15 cellular contexts compared by ENCODE assay signal in genomic region chr19:50777830-50778303, GRCh38. TPM values are rescaled to one million over a fixed set of nuclear protein-coding genes. Genes with fewer than 3 reads are reported as not detected.
A peak's percentile ranks its signal among the peaks of the same experiment; 100 is the strongest.
DNase-seq lines count a peak whose midpoint lies in the region; ATAC-seq and TF ChIP-seq lines count a peak whose summit lies in the region.
"Had no signal": no experiment of that assay in that cellular context is flagged by ENCODE, and none has a peak within 500 bp of the region (broad histone marks: within the 10 kb centered on the region; RNA-seq: fewer than 3 reads in every experiment).

No MANE protein-coding gene starts in this region.

- H3K36me3 ChIP-seq in H7 (replicated peaks; ENCODE audit: control insufficient read depth, insufficient read depth, low read length): no peaks in the 10 kb centered on the region
- no peaks in the 10 kb centered on the region for H3K36me3 ChIP-seq in iPS-15b (ENCODE audit: control insufficient read depth, insufficient read depth, low read length)
- H3K36me3 ChIP-seq in esophagus squamous epithelium: no peaks in the 10 kb centered on the region
- no peaks in the 10 kb centered on the region for H3K36me3 ChIP-seq in psoas muscle (ENCODE audit: insufficient read depth in 1 of 2, low read depth in 1 of 2)

- TF ChIP-seq CTCF in esophagus squamous epithelium (IDR thresholded peaks at IDR 0.05) (no peak), psoas muscle (IDR thresholded peaks at IDR 0.05) (no peak)

- DNase-seq in AG20443 (ENCODE audit: low spot score) (peak; percentile 48), H7 (peak; percentile 83), RPMI8226 (peak; percentile 54), SHP77 treated with DMSO at 0.1 percent for 48 hours (lab: John Stamatoyannopoulos, UW) (no peak), esophagus squamous epithelium (lab: John Stamatoyannopoulos, UW) (no peak), NCI-H2029 treated with DMSO at 0.1 percent for 48 hours (lab: John Stamatoyannopoulos, UW) (no peak), psoas muscle (no peak)
- DNase-seq: activated T-cell treated with anti-CD3 and anti-CD28 coated beads, Interleukin-2, amount 50 U/mL, for 72 hours; CD4-positive, CD25-positive, alpha-beta regulatory T cell; cerebellar nuclear complex; NCI-H524 treated with DMSO at 0.1 percent for 48 hours had no signal

- H3K9ac ChIP-seq in iPS-15b (ENCODE audit: low read depth, low read length): no peak overlapping the region

- H3K9me3 ChIP-seq in iPS-15b (ENCODE audit: control insufficient read depth, insufficient read depth, low read length) (no peaks in the 10 kb centered on the region), esophagus squamous epithelium (peaks cover 0 to 8% (median 8%) of the 10 kb centered on the region in 3 donors), psoas muscle (no peaks in the 10 kb centered on the region)

- H3K27me3 ChIP-seq in H7 (ENCODE audit: control insufficient read depth, insufficient read depth, low read length): peaks cover 44% of the 10 kb centered on the region
- peaks cover 67% of the 10 kb centered on the region for H3K27me3 ChIP-seq in iPS-15b (ENCODE audit: control insufficient read depth, insufficient read depth, low read length)
- H3K27me3 ChIP-seq in esophagus squamous epithelium: peaks cover 0 to 97% (median 8%) of the 10 kb centered on the region in 4 donors
- peaks cover 0 to 78% (median 25%) of the 10 kb centered on the region in 3 donors for H3K27me3 ChIP-seq in psoas muscle (ENCODE audit: insufficient read depth in 3 of 3, low read length in 2 of 3)

- H3K4me1 ChIP-seq in iPS-15b (ENCODE audit: control insufficient read depth, insufficient read depth, low read length): peaks cover 3% of the 10 kb centered on the region
- H3K4me1 ChIP-seq in esophagus squamous epithelium: peaks cover 0 to 6% (median 0%) of the 10 kb centered on the region in 3 donors
- H3K4me1 ChIP-seq in psoas muscle: no peaks in the 10 kb centered on the region

- no peak overlapping the region for H3K27ac ChIP-seq in esophagus squamous epithelium
- no peak overlapping the region for H3K27ac ChIP-seq in psoas muscle

- intact Hi-C loops in esophagus squamous epithelium (cut with DNase I): no loop called here
- intact Hi-C loops in psoas muscle (cut with DNase I): no loop called here

- 3 to 6% methylated on average over 14 to 18 of the region's 30 CpGs for WGBS in esophagus squamous epithelium, 2 donors
- 0 to 1% (median 1%) methylated on average over 30 of the region's 30 CpGs for WGBS in psoas muscle, 3 donors

- H3K4me3 ChIP-seq in H7 (ENCODE audit: insufficient read depth, low read depth, low read length) (no peak overlapping the region), iPS-15b (ENCODE audit: low read depth, low read length) (peak overlapping the region; percentile 30), esophagus squamous epithelium (no peak overlapping the region), psoas muscle (no peak overlapping the region)

- ATAC-seq in psoas muscle: no peak
- ATAC-seq: activated T-cell treated with anti-CD3 and anti-CD28 coated beads, Interleukin-2, amount 50 U/mL, for 72 hours had no signal

- no peak for TF ChIP-seq POLR2A in esophagus squamous epithelium (IDR thresholded peaks at IDR 0.05)

RNA-seq across cellular contexts. Expression of gene GPR32, which starts 7.6 kb away (rescaled TPM):
- total RNA-seq in H7 (2014; rRNA removed; shearing (Covaris generic)): not detected in 2 replicates
- not detected for total RNA-seq in esophagus squamous epithelium
- total RNA-seq in psoas muscle: not detected
- not detected for polyA plus RNA-seq in psoas muscle
- total RNA-seq: activated T-cell treated with anti-CD3 and anti-CD28 coated beads, Interleukin-2, amount 50 U/mL, for 72 hours; CD4-positive, CD25-positive, alpha-beta regulatory T cell; mucosa of gallbladder; T-helper 2 cell treated with Interferon-gamma antibody and Interleukin-4, amounts not matched to agents 100 ng/mL and 5 ng/mL, for 36 hours had no signal
- polyA plus RNA-seq: CD4-positive, CD25-positive, alpha-beta regulatory T cell; IgD-negative memory B cell had no signal

RNA-seq across cellular contexts. Expression of gene ACP4, which starts 12.3 kb away (rescaled TPM):
- total RNA-seq in H7 (2014; rRNA removed; shearing (Covaris generic)): not detected in 2 replicates
- total RNA-seq in esophagus squamous epithelium: not detected
- total RNA-seq in psoas muscle: not detected
- not detected for polyA plus RNA-seq in psoas muscle
- total RNA-seq: activated T-cell treated with anti-CD3 and anti-CD28 coated beads, Interleukin-2, amount 50 U/mL, for 72 hours; CD4-positive, CD25-positive, alpha-beta regulatory T cell; mucosa of gallbladder; T-helper 2 cell treated with Interferon-gamma antibody and Interleukin-4, amounts not matched to agents 100 ng/mL and 5 ng/mL, for 36 hours had no signal
- polyA plus RNA-seq: CD4-positive, CD25-positive, alpha-beta regulatory T cell; IgD-negative memory B cell had no signal

RNA-seq across cellular contexts. Expression of gene KLK1, which starts 45.7 kb away (rescaled TPM):
- not detected in 2 replicates for total RNA-seq in H7 (2014; rRNA removed; shearing (Covaris generic))
- total RNA-seq in esophagus squamous epithelium (not detected), psoas muscle (under 1 TPM in 2 of 4 donors, not detected in 2; 0.32 to 0.34 TPM)
- polyA plus RNA-seq in psoas muscle: under 1 TPM in 2 of 3 donors, not detected in 1; 0.08 to 0.48 TPM

RNA-seq across cellular contexts. Expression of gene CLEC11A, which starts 54.7 kb away (rescaled TPM):
- total RNA-seq in H7 (2014; rRNA removed; shearing (Covaris generic)): 4.7 and 7.1 TPM in 2 replicates
- total RNA-seq in esophagus squamous epithelium: 10 to 100 TPM in 1 of 4 donors, 1 to 10 TPM in 2, under 1 TPM in 1; 0.80 to 11.1 (median 3.9) TPM
- 1 to 10 TPM; 1.6 to 4.5 (median 1.8) TPM for total RNA-seq in psoas muscle
- polyA plus RNA-seq in psoas muscle: 1 to 10 TPM in 1 of 3 donors, under 1 TPM in 2; 0.83 to 4.0 (median 0.83) TPM

RNA-seq across cellular contexts. Expression of gene KLK15, which starts 55.5 kb away (rescaled TPM):
- total RNA-seq in H7 (2014; rRNA removed; shearing (Covaris generic)): not detected in 2 replicates
- total RNA-seq in esophagus squamous epithelium (not detected), psoas muscle (not detected)
- polyA plus RNA-seq in psoas muscle: not detected
- total RNA-seq: activated T-cell treated with anti-CD3 and anti-CD28 coated beads, Interleukin-2, amount 50 U/mL, for 72 hours; CD4-positive, CD25-positive, alpha-beta regulatory T cell; mucosa of gallbladder; T-helper 2 cell treated with Interferon-gamma antibody and Interleukin-4, amounts not matched to agents 100 ng/mL and 5 ng/mL, for 36 hours had no signal
- polyA plus RNA-seq: CD4-positive, CD25-positive, alpha-beta regulatory T cell; IgD-negative memory B cell had no signal

Comparison
In these comparisons a context has a peak if more than half of its experiments do, and no peak if none do; other contexts are left out.
1. DNase-seq: peak in AG20443 (single experiment), H7 (single experiment) and RPMI8226 (single experiment); none in SHP77 treated with DMSO at 0.1 percent for 48 hours (single experiment), esophagus squamous epithelium (single experiment), NCI-H2029 treated with DMSO at 0.1 percent for 48 hours (single experiment) and psoas muscle (0 of 2).